Comparison of ENCODE assay signal across 10 cellular contexts in genomic region chr1:160097196-160097910, GRCh38. TPM values are rescaled to one million over a fixed set of nuclear protein-coding genes. Genes with fewer than 3 reads are reported as not detected.
DNase-seq lines count a peak whose midpoint lies in the region; ATAC-seq and TF ChIP-seq lines count a peak whose summit lies in the region.
"Had no signal": no experiment of that assay in that cellular context is flagged by ENCODE, and none has a peak within 500 bp of the region (broad histone marks: within the 10 kb centered on the region; RNA-seq: fewer than 3 reads in every experiment).

No MANE protein-coding gene starts in this region.

- intact Hi-C loops in activated CD4-positive, alpha-beta T cell treated with anti-CD3 and anti-CD28 coated beads, Interleukin-2, amount 10 ng/mL, durations not matched to agents 24 days and 14 days (cut with micrococcal nuclease): no loop called here

- H3K27ac ChIP-seq in skin epidermis: peak overlapping the region in 19 of 21 experiments; percentile 33 to 94 (median 85)

- ATAC-seq in omental fat pad (ENCODE audit: low FRiP score) (no peak), esophagus mucosa (no peak)

- peak overlapping the region; percentile 79 for H3K27ac Mint-ChIP-seq in activated CD4-positive, alpha-beta T cell treated with anti-CD3 and anti-CD28 coated beads, Interleukin-2, amount 10 ng/mL, durations not matched to agents 24 days and 14 days

- peaks cover 2% of the 10 kb centered on the region for H3K36me3 Mint-ChIP-seq in activated CD4-positive, alpha-beta T cell treated with anti-CD3 and anti-CD28 coated beads, Interleukin-2, amount 10 ng/mL, durations not matched to agents 24 days and 14 days (ENCODE audit: low read depth)

- no peaks in the 10 kb centered on the region for H3K9me3 Mint-ChIP-seq in activated CD4-positive, alpha-beta T cell treated with anti-CD3 and anti-CD28 coated beads, Interleukin-2, amount 10 ng/mL, durations not matched to agents 24 days and 14 days

- H3K4me3 ChIP-seq in GM12875 (ENCODE audit: low read depth, low read length): peak overlapping the region; percentile 82
- H3K4me3 ChIP-seq in foreskin fibroblast (ENCODE audit: low read depth in 1 of 2, low read length in 2 of 2): peak overlapping the region; percentile 58 to 70
- peak overlapping the region; percentile 53 to 81 (median 73) for H3K4me3 ChIP-seq in skin epidermis

- peak; percentile 73 for DNase-seq in activated CD4-positive, alpha-beta T cell treated with anti-CD3 and anti-CD28 coated beads, Interleukin-2, amount 10 ng/mL, durations not matched to agents 24 days and 14 days
- DNase-seq in foreskin fibroblast (no peak), T1000 (lab: John Stamatoyannopoulos, UW) (no peak), omental fat pad (ENCODE audit: low spot score) (no peak), LoVo (ENCODE audit: low spot score) (no peak)

- H3K4me1 Mint-ChIP-seq in activated CD4-positive, alpha-beta T cell treated with anti-CD3 and anti-CD28 coated beads, Interleukin-2, amount 10 ng/mL, durations not matched to agents 24 days and 14 days: peaks cover 38% of the 10 kb centered on the region

- peak overlapping the region; percentile 89 for H3K4me3 Mint-ChIP-seq in activated CD4-positive, alpha-beta T cell treated with anti-CD3 and anti-CD28 coated beads, Interleukin-2, amount 10 ng/mL, durations not matched to agents 24 days and 14 days

- no peak for TF ChIP-seq CTCF in GM12875 (IDR thresholded peaks at IDR 0.05; ENCODE audit: borderline replicate concordance, insufficient read depth, low read depth, low read length)
- no peak for TF ChIP-seq CTCF in foreskin fibroblast (IDR thresholded peaks at IDR 0.05; ENCODE audit: low read depth, low read length)
- no peak for TF ChIP-seq CTCF in omental fat pad (IDR thresholded peaks at IDR 0.05)

- no peaks in the 10 kb centered on the region for H3K27me3 Mint-ChIP-seq in activated CD4-positive, alpha-beta T cell treated with anti-CD3 and anti-CD28 coated beads, Interleukin-2, amount 10 ng/mL, durations not matched to agents 24 days and 14 days

RNA-seq across cellular contexts. Expression of gene IGSF8, which starts 1.1 kb away (rescaled TPM):
- 25.3 and 26.7 TPM in 2 replicates for total RNA-seq in activated CD4-positive, alpha-beta T cell treated with anti-CD3 and anti-CD28 coated beads, Interleukin-2, amount 10 ng/mL, durations not matched to agents 24 days and 14 days
- total RNA-seq in omental fat pad: 10 to 100 TPM; 17.5 to 20.5 (median 18.6) TPM
- total RNA-seq in esophagus mucosa: 13.7 TPM

RNA-seq across cellular contexts. Expression of gene KCNJ9, which starts 16.0 kb away (rescaled TPM):
- total RNA-seq in activated CD4-positive, alpha-beta T cell treated with anti-CD3 and anti-CD28 coated beads, Interleukin-2, amount 10 ng/mL, durations not matched to agents 24 days and 14 days: not detected in 2 replicates
- total RNA-seq in omental fat pad (not detected), esophagus mucosa (not detected)
- total RNA-seq: LHCN-M2, renal cortical epithelial cell had no signal

RNA-seq across cellular contexts. Expression of gene ATP1A2, which starts 18.2 kb away (rescaled TPM):
- total RNA-seq in activated CD4-positive, alpha-beta T cell treated with anti-CD3 and anti-CD28 coated beads, Interleukin-2, amount 10 ng/mL, durations not matched to agents 24 days and 14 days: not detected in 2 replicates
- total RNA-seq in omental fat pad (10 to 100 TPM; 45.5 to 91.1 (median 76.3) TPM), esophagus mucosa (0.80 TPM)

RNA-seq across cellular contexts. Expression of gene KCNJ10, which starts 27.4 kb away (rescaled TPM):
- not detected in 2 replicates for total RNA-seq in activated CD4-positive, alpha-beta T cell treated with anti-CD3 and anti-CD28 coated beads, Interleukin-2, amount 10 ng/mL, durations not matched to agents 24 days and 14 days
- total RNA-seq in omental fat pad: not detected
- not detected for total RNA-seq in esophagus mucosa
- total RNA-seq: LHCN-M2 had no signal

RNA-seq across cellular contexts. Expression of gene ATP1A4, which starts 54.0 kb away (rescaled TPM):
- total RNA-seq in activated CD4-positive, alpha-beta T cell treated with anti-CD3 and anti-CD28 coated beads, Interleukin-2, amount 10 ng/mL, durations not matched to agents 24 days and 14 days: not detected in 2 replicates
- total RNA-seq in omental fat pad (1 to 10 TPM in 1 of 4 donors, under 1 TPM in 1, not detected in 2; 0.47 to 1.6 TPM), esophagus mucosa (not detected)
- total RNA-seq: LHCN-M2, renal cortical epithelial cell had no signal

Comparison
In these comparisons a context has a peak if more than half of its experiments do, and no peak if none do; other contexts are left out.
1. RNA of gene ATP1A2, which starts 18.2 kb away (total RNA-seq): 45.5 to 91.1 TPM in omental fat pad; 0.80 TPM in esophagus mucosa (single experiment) and not detected in activated CD4-positive, alpha-beta T cell treated with anti-CD3 and anti-CD28 coated beads, Interleukin-2, amount 10 ng/mL, durations not matched to agents 24 days and 14 days; every median in the first group is over 10 times any median in the second.
2. Peak in every context shown above with its lines, with median percentiles within 50 percentile points of each other: H3K4me3 ChIP-seq.